ENCODE assay signal across 22 cellular contexts in the genomic region with DNA sequence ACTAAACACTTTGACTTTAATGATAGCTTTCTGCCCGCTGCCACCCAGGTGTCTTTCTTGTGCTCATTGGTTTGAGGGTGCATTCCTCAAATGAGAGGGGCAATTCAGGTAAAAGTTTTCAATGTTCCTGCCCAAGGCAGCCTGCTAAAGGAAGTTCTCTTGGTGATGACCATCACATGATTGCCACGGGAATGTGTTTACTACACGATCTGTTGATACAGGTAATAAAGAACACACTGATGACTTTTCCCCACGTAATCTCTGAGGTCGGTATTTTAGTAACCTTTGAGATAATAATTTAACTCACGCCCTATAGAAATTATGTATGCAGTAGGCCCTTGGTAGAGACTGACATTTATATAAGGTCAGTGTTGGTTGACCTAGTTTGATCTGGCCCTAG. TPM values are rescaled to one million over a fixed set of nuclear protein-coding genes. Genes with fewer than 3 reads are reported as not detected.
DNase-seq lines count a peak whose midpoint lies in the region; ATAC-seq, FAIRE-seq and TF ChIP-seq lines count a peak whose summit lies in the region.
"Had no signal": no experiment of that assay in that cellular context is flagged by ENCODE, and none has a peak within 500 bp of the region (broad histone marks: within the 10 kb centered on the region; RNA-seq: fewer than 3 reads in every experiment).

No MANE protein-coding gene starts in this region.

- no peaks in the 10 kb centered on the region for H3K9me3 ChIP-seq in astrocyte (ENCODE audit: insufficient read depth, low read depth, low read length)

- H3K36me3 ChIP-seq in astrocyte (ENCODE audit: insufficient read depth, low read length), result peaks cover 13% of the 10 kb centered on the region

- H3K27me3 Mint-ChIP-seq in astrocyte (ENCODE audit: low read depth, unreplicated experiment) (no peaks in the 10 kb centered on the region), nephron progenitor cell (ENCODE audit: low read depth, poor library complexity) (no peaks in the 10 kb centered on the region)
- H3K27me3 Mint-ChIP-seq: CD4-positive, CD25-positive, alpha-beta regulatory T cell had no signal

- no peaks in the 10 kb centered on the region for H3K9me3 Mint-ChIP-seq in astrocyte (ENCODE audit: unreplicated experiment)
- peaks cover 12% of the 10 kb centered on the region for H3K9me3 Mint-ChIP-seq in nephron progenitor cell
- H3K9me3 Mint-ChIP-seq: CD4-positive, CD25-positive, alpha-beta regulatory T cell; H9; HFFc6 had no signal

- no peaks in the 10 kb centered on the region for H3K27me3 ChIP-seq in astrocyte (ENCODE audit: insufficient read depth, low read length)

- peaks cover 67% of the 10 kb centered on the region for H3K4me1 Mint-ChIP-seq in astrocyte (ENCODE audit: low read depth, unreplicated experiment)
- H3K4me1 Mint-ChIP-seq in nephron progenitor cell, result peaks cover 25% of the 10 kb centered on the region

- ATAC-seq in left colon (peak; percentile 81), HG03354 (IDR thresholded peaks at IDR 0.05; ENCODE audit: poor library complexity, severe bottlenecking, unreplicated experiment) (no peak), GM18519 (IDR thresholded peaks at IDR 0.05; ENCODE audit: low FRiP score, unreplicated experiment) (no peak)
- ATAC-seq: GM12878 had no signal

- H3K9ac ChIP-seq in astrocyte (ENCODE audit: low read length), result no peak overlapping the region

- peaks cover 17% of the 10 kb centered on the region for H3K36me3 Mint-ChIP-seq in astrocyte (ENCODE audit: low read depth, unreplicated experiment)
- peaks cover 80% of the 10 kb centered on the region for H3K36me3 Mint-ChIP-seq in nephron progenitor cell (ENCODE audit: low read depth)

- DNase-seq in astrocyte (ENCODE audit: low read depth), result no peak
- no peak for DNase-seq in left colon
- no peak for DNase-seq in nephron progenitor cell
- DNase-seq in DMS114 treated with DMSO at 0.1 percent for 48 hours (lab: John Stamatoyannopoulos, UW; ENCODE audit: unreplicated experiment), result no peak
- no peak for DNase-seq in GM03348 (ENCODE audit: low spot score)
- DNase-seq: CD4-positive, CD25-positive, alpha-beta regulatory T cell; DMS79 treated with DMSO at 0.1 percent for 48 hours; H9; HFFc6; KG1; NCI-H1092 treated with DMSO at 0.1 percent for 48 hours; NCI-H146; NCI-H2029; NCI-H2227 treated with DMSO at 0.1 percent for 48 hours; NCI-H510A; NCI-H748 treated with DMSO at 0.1 percent for 48 hours; PC-9; SHP77 treated with DMSO at 0.1 percent for 48 hours had no signal

- H2AFZ ChIP-seq in astrocyte (ENCODE audit: low read depth, low read length), result no peak overlapping the region
- H2AFZ ChIP-seq: PC-9 had no signal

- TF ChIP-seq CTCF in astrocyte (IDR thresholded peaks at IDR 0.05; ENCODE audit: insufficient read depth, low read depth, low read length), result no peak
- TF ChIP-seq CTCF in nephron progenitor cell (IDR thresholded peaks at IDR 0.05), result no peak

- H3K27ac Mint-ChIP-seq in astrocyte (ENCODE audit: unreplicated experiment) (peak overlapping the region; percentile 67), nephron progenitor cell (peak overlapping the region; percentile 59)
- H3K27ac Mint-ChIP-seq: HFFc6 had no signal

- H3K4me2 ChIP-seq in astrocyte (ENCODE audit: low read length), result no peak overlapping the region
- H3K4me2 ChIP-seq: PC-9 had no signal

- H3K27ac ChIP-seq in astrocyte (ENCODE audit: low read depth, low read length), result no peak overlapping the region
- H3K27ac ChIP-seq: PC-9, RWPE1 had no signal

- H4K20me1 ChIP-seq in astrocyte (ENCODE audit: insufficient read depth, low read length), result peaks cover 95% of the 10 kb centered on the region

- no peak overlapping the region for H3K4me3 ChIP-seq in astrocyte (ENCODE audit: insufficient read depth, low read depth, low read length)
- H3K4me3 ChIP-seq: GM12878, PC-9 had no signal

- peaks cover 18% of the 10 kb centered on the region for H3K4me1 ChIP-seq in astrocyte (ENCODE audit: insufficient read depth, low read length)

- no peak for FAIRE-seq in astrocyte (lab: Jason Lieb, UNC)
- FAIRE-seq: GM12878 had no signal

- intact Hi-C loops in left colon (cut with DNase I, micrococcal nuclease), result no loop called here

- peaks cover 100% of the 10 kb centered on the region for H3K79me2 ChIP-seq in astrocyte (ENCODE audit: insufficient read depth, low read length)

- H3K4me3 Mint-ChIP-seq in astrocyte (ENCODE audit: unreplicated experiment) (peak overlapping the region; percentile 22), nephron progenitor cell (no peak overlapping the region)
- H3K4me3 Mint-ChIP-seq: CD4-positive, CD25-positive, alpha-beta regulatory T cell; H9; HFFc6 had no signal

RNA-seq across cellular contexts. Expression of gene FNDC3B, which starts 39.3 kb away (rescaled TPM):
- total RNA-seq in astrocyte, result 327 and 332 TPM in 2 replicates
- total RNA-seq in left colon, result 100 to 1,000 TPM; 100 to 113 TPM
